ENCODE assay signal across 1 cellular context in the genomic region with DNA sequence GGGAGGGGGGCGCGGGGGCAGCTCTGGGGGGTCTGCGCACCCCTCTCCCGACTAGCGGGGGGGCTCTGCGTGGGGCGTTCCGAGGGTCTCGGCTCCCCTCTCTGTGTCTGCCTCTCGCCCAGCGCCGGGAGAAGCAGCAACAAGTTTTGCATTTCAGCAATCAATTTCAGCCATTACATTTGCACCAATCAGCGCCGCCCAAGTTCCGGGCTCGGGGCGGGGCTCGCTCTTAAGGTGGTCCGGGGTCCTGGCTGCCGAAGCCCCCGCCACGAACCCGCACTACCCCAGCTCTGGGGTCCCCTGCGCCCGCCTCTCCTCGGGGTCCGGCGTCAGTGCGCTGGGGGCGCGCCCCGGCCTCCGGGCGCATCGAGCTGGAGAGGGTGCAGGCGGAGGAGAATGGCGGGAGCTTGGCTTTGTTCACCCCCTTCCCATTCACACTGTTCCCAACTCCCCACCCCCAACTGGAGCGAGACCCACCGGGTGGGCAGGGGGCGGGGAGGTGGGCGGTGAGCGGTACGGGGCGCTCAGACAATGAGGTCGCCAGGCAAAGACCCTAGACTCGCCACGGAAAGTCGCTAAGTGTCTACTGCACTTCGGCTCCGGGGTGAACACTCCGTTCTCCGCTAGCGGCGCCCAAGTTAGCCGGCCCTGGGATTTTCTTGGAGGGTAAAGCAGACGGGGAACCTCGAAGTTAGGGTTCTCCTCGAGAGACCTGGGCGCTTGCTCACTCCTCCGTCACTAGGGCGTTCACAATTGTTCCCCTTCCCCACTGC.
TF ChIP-seq lines count a peak whose summit lies in the region.

A gene (minus strand): TSS at position 141 of the 773 bp plus-strand sequence. CDS start 1,213 bp downstream, outside the sequence.

TF ChIP-seq in HEK293, 187 proteins besides CTCF, POLR2A, EP300 and RAD21 (continued from another document):
- TF ChIP-seq, protein P1, sequence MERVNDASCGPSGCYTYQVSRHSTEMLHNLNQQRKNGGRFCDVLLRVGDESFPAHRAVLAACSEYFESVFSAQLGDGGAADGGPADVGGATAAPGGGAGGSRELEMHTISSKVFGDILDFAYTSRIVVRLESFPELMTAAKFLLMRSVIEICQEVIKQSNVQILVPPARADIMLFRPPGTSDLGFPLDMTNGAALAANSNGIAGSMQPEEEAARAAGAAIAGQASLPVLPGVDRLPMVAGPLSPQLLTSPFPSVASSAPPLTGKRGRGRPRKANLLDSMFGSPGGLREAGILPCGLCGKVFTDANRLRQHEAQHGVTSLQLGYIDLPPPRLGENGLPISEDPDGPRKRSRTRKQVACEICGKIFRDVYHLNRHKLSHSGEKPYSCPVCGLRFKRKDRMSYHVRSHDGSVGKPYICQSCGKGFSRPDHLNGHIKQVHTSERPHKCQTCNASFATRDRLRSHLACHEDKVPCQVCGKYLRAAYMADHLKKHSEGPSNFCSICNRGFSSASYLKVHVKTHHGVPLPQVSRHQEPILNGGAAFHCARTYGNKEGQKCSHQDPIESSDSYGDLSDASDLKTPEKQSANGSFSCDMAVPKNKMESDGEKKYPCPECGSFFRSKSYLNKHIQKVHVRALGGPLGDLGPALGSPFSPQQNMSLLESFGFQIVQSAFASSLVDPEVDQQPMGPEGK (tag by site-specific recombination; IDR thresholded peaks at IDR 0.05) = peak; percentile 62
- TF ChIP-seq GLIS2 (tag by site-specific recombination; IDR thresholded peaks at IDR 0.05) = peak; percentile 74; the same call in 1 of the 2 replicates
- TF ChIP-seq ZNF114 (tag by site-specific recombination; IDR thresholded peaks at IDR 0.05) = no peak
- 0 out of 2 replicates have a peak, but pooled peaks have one; percentile 18 for TF ChIP-seq EGR2 (tag by site-specific recombination; IDR thresholded peaks at IDR 0.05; ENCODE audit: low read depth)
- no peak for TF ChIP-seq ZSCAN30 (tag by site-specific recombination; IDR thresholded peaks at IDR 0.05)
- no peak for TF ChIP-seq TRIM28 (IDR thresholded peaks at IDR 0.05; ENCODE audit: borderline replicate concordance, low read length)
- TF ChIP-seq, protein P2, sequence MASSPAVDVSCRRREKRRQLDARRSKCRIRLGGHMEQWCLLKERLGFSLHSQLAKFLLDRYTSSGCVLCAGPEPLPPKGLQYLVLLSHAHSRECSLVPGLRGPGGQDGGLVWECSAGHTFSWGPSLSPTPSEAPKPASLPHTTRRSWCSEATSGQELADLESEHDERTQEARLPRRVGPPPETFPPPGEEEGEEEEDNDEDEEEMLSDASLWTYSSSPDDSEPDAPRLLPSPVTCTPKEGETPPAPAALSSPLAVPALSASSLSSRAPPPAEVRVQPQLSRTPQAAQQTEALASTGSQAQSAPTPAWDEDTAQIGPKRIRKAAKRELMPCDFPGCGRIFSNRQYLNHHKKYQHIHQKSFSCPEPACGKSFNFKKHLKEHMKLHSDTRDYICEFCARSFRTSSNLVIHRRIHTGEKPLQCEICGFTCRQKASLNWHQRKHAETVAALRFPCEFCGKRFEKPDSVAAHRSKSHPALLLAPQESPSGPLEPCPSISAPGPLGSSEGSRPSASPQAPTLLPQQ (tag by site-specific recombination; IDR thresholded peaks at IDR 0.05) = peak; percentile 55; the same call in 1 of the 2 replicates
- TF ChIP-seq, protein P3, sequence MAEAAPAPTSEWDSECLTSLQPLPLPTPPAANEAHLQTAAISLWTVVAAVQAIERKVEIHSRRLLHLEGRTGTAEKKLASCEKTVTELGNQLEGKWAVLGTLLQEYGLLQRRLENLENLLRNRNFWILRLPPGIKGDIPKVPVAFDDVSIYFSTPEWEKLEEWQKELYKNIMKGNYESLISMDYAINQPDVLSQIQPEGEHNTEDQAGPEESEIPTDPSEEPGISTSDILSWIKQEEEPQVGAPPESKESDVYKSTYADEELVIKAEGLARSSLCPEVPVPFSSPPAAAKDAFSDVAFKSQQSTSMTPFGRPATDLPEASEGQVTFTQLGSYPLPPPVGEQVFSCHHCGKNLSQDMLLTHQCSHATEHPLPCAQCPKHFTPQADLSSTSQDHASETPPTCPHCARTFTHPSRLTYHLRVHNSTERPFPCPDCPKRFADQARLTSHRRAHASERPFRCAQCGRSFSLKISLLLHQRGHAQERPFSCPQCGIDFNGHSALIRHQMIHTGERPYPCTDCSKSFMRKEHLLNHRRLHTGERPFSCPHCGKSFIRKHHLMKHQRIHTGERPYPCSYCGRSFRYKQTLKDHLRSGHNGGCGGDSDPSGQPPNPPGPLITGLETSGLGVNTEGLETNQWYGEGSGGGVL (tag by site-specific recombination; IDR thresholded peaks at IDR 0.05) = peak; percentile 25; the same call in 1 of the 2 replicates
- peak; percentile 53 for TF ChIP-seq ZFHX2 (tag by site-specific recombination; conservative IDR thresholded peaks at IDR 0.05)
- TF ChIP-seq SP7 (tag by site-specific recombination; IDR thresholded peaks at IDR 0.05) = no peak
- no peak for TF ChIP-seq ZNF169 (tag by site-specific recombination; IDR thresholded peaks at IDR 0.05)
- TF ChIP-seq YY1 (tag by site-specific recombination; IDR thresholded peaks at IDR 0.05) = peak; percentile 53
- TF ChIP-seq ZNF830 (tag by site-specific recombination; IDR thresholded peaks at IDR 0.05; ENCODE audit: low read depth) = no peak
- no peak for TF ChIP-seq ZNF248 (tag by site-specific recombination; IDR thresholded peaks at IDR 0.05)
- no peak for TF ChIP-seq ZNF792 (tag by site-specific recombination; IDR thresholded peaks at IDR 0.05)
- TF ChIP-seq ZNF747 (tag by site-specific recombination; IDR thresholded peaks at IDR 0.05) = no peak
- TF ChIP-seq ZSCAN23 (tag by site-specific recombination; IDR thresholded peaks at IDR 0.05) = no peak
- TF ChIP-seq ZNF302 (tag by site-specific recombination; IDR thresholded peaks at IDR 0.05; ENCODE audit: low read depth) = no peak
- TF ChIP-seq, protein P4, sequence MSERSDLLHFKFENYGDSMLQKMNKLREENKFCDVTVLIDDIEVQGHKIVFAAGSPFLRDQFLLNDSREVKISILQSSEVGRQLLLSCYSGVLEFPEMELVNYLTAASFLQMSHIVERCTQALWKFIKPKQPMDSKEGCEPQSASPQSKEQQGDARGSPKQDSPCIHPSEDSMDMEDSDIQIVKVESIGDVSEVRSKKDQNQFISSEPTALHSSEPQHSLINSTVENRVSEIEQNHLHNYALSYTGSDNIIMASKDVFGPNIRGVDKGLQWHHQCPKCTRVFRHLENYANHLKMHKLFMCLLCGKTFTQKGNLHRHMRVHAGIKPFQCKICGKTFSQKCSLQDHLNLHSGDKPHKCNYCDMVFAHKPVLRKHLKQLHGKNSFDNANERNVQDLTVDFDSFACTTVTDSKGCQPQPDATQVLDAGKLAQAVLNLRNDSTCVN (tag by site-specific recombination; optimal IDR thresholded peaks at IDR 0.05) = peak; percentile 42
- no peak for TF ChIP-seq BCL11A (tag by site-specific recombination; IDR thresholded peaks at IDR 0.05; ENCODE audit: low read depth)
- no peak for TF ChIP-seq ZSCAN16 (tag by site-specific recombination; IDR thresholded peaks at IDR 0.05)
